In the genomic region with DNA sequence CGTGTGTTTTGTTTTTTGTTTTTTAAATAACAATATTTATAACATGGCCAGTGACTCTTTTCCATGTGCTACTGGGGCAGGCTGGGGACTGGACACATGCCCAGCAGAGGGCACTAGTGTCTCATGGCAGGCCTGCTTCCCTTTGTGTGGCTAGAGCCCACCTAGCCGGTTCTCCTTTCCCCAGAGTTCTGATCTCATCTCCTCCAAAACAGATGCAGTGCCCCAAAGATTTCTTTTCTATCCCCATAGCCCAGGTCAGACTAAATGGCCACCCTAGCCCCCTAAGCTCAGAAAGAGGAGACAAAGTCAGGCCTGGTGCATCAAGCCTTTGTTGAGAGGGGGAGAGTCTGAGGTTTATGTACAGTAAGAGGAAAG, we compare ENCODE assay signal across 8 cellular contexts. TPM values are rescaled to one million over a fixed set of nuclear protein-coding genes. Genes with fewer than 3 reads are reported as not detected.
A peak's percentile ranks its signal among the peaks of the same experiment; 100 is the strongest.
DNase-seq lines count a peak whose midpoint lies in the region; ATAC-seq and TF ChIP-seq lines count a peak whose summit lies in the region.

No MANE protein-coding gene starts in this region.

- no peaks in the 10 kb centered on the region for H3K9me3 Mint-ChIP-seq in activated CD8-positive, alpha-beta T cell treated with anti-CD3 and anti-CD28 coated beads, Interleukin-2, amount 10 ng/mL, durations not matched to agents 7 days and 5 days (ENCODE audit: insufficient read depth)

- no peaks in the 10 kb centered on the region for H3K9me3 ChIP-seq in HCT116 (ENCODE audit: control insufficient read depth in 1 of 2, insufficient read depth in 1 of 2, low read depth in 1 of 2, low read length in 2 of 2)

- DNase-seq in HCT116 (ENCODE audit: low read depth, low spot score) (peak; percentile 21), NCI-H774 (lab: John Stamatoyannopoulos, UW) (peak; percentile 57), medulla oblongata (ENCODE audit: extremely low spot score) (peak; percentile 93)
- peak; percentile 89 for DNase-seq in activated CD8-positive, alpha-beta T cell treated with anti-CD3 and anti-CD28 coated beads, Interleukin-2, amount 10 ng/mL, durations not matched to agents 7 days and 5 days
- DNase-seq in effector CD4-positive, alpha-beta T cell, result peak; percentile 83
- DNase-seq in stimulated activated CD8-positive, alpha-beta memory T cell treated with anti-CD3 and anti-CD28 coated beads, Interleukin-15, amount 100 ng/mL, for 4 hours (ENCODE audit: low read depth in 2 of 2), result peak; percentile 50 to 72

- no peaks in the 10 kb centered on the region for H4K20me1 ChIP-seq in HCT116 (ENCODE audit: insufficient read depth)

- TF ChIP-seq RAD21 in HCT116 (IDR thresholded peaks at IDR 0.05; ENCODE audit: low read depth), result peak; percentile 95

- peaks cover 46% of the 10 kb centered on the region for H3K36me3 Mint-ChIP-seq in activated CD8-positive, alpha-beta T cell treated with anti-CD3 and anti-CD28 coated beads, Interleukin-2, amount 10 ng/mL, durations not matched to agents 7 days and 5 days (ENCODE audit: low read depth)

- intact Hi-C loops in HCT116 (cut with micrococcal nuclease), result loop anchor here (1.0 to 10.0 kb wide), 4 partner anchors 63 to 190 kb away; partner anchors contain the start of gene FMNL3

- H2AFZ ChIP-seq in HCT116 (ENCODE audit: low read depth, low read length, poor library complexity, severe bottlenecking), result no peak overlapping the region

- no peak overlapping the region for H3K9ac ChIP-seq in HCT116 (ENCODE audit: low read length)

- no peaks in the 10 kb centered on the region for H3K27me3 Mint-ChIP-seq in activated CD8-positive, alpha-beta T cell treated with anti-CD3 and anti-CD28 coated beads, Interleukin-2, amount 10 ng/mL, durations not matched to agents 7 days and 5 days (ENCODE audit: low read depth)

- peaks cover 0 to 4% of the 10 kb centered on the region in 2 experiments; a peak in 2 of 4 replicates for H3K4me1 ChIP-seq in HCT116 (ENCODE audit: control insufficient read depth in 1 of 2, insufficient read depth in 2 of 2, low read length in 2 of 2)

- no peak overlapping the region for H3K4me3 Mint-ChIP-seq in activated CD8-positive, alpha-beta T cell treated with anti-CD3 and anti-CD28 coated beads, Interleukin-2, amount 10 ng/mL, durations not matched to agents 7 days and 5 days

- no peak overlapping the region for H3K4me3 ChIP-seq in HCT116 (replicated peaks in 1 of 2; ENCODE audit: low read depth in 1 of 2, low read length in 2 of 2)

- peak overlapping the region; percentile 87 for H3K27ac Mint-ChIP-seq in activated CD8-positive, alpha-beta T cell treated with anti-CD3 and anti-CD28 coated beads, Interleukin-2, amount 10 ng/mL, durations not matched to agents 7 days and 5 days

- peaks cover 41% of the 10 kb centered on the region for H3K4me1 Mint-ChIP-seq in activated CD8-positive, alpha-beta T cell treated with anti-CD3 and anti-CD28 coated beads, Interleukin-2, amount 10 ng/mL, durations not matched to agents 7 days and 5 days (ENCODE audit: low read depth)

- no peak for TF ChIP-seq POLR2A in HCT116 (IDR thresholded peaks at IDR 0.05; ENCODE audit: borderline replicate concordance, extremely low read depth, insufficient read depth, insufficient read length)

- no peaks in the 10 kb centered on the region for H3K27me3 ChIP-seq in HCT116 (ENCODE audit: insufficient read depth, low read length)

- H3K36me3 ChIP-seq in HCT116 (ENCODE audit: control insufficient read depth in 1 of 2, insufficient read depth in 2 of 2, low read length in 2 of 2), result 0 out of 4 replicates have a peak, but pooled peaks cover 0 to 3% of the 10 kb centered on the region in 2 experiments

- no peaks in the 10 kb centered on the region for H3K79me2 ChIP-seq in HCT116 (ENCODE audit: insufficient read depth, low read length)

- H3K27ac ChIP-seq in C4-2B (no peak overlapping the region), HCT116 (ENCODE audit: low read depth, low read length) (no peak overlapping the region)

- no peaks in the 10 kb centered on the region for H3K9me2 ChIP-seq in HCT116 (ENCODE audit: insufficient read depth)

- CTCF ChIA-PET in HCT116 (lab: Charles Lee), result interaction anchor here (0.7 to 2.5 kb wide), 4 partner anchors 20 to 197 kb away, joined by 3 to 9 read pairs (median 3); partner anchors contain the start of gene TMBIM6
- CTCF ChIA-PET in activated CD8-positive, alpha-beta T cell treated with anti-CD3 and anti-CD28 coated beads, Interleukin-2, amount 10 ng/mL, durations not matched to agents 7 days and 5 days (lab: Charles Lee), result interaction anchor here (0.6 to 37.2 kb wide), 27 partner anchors 8 to 209 kb away, joined by 3 to 695 read pairs (median 5); partner anchors contain the start of genes FMNL3 and TMBIM6

- BruUV-seq in HCT116 (replicated peaks; lab: Mats Ljungman, UMichigan), result no TSS peak

- no peak overlapping the region for H3K4me2 ChIP-seq in HCT116 (ENCODE audit: low read length)

- POLR2A ChIA-PET in HCT116 (lab: Charles Lee), result interaction anchor here (0.5 to 1.6 kb wide), 4 partner anchors 21 to 102 kb away, joined by 3 to 5 read pairs (median 4); partner anchors contain the start of genes PRPF40B and TMBIM6
- POLR2A ChIA-PET in activated CD8-positive, alpha-beta T cell treated with anti-CD3 and anti-CD28 coated beads, Interleukin-2, amount 10 ng/mL, durations not matched to agents 7 days and 5 days (lab: Charles Lee), result interaction anchor here (1.4 to 2.4 kb wide), 2 partner anchors 22 to 97 kb away, joined by 3 to 17 read pairs; partner anchors contain the start of genes PRPF40B and TMBIM6

- TF ChIP-seq CTCF in C4-2B (conservative IDR thresholded peaks at IDR 0.05) (peak; percentile 94), HCT116 (IDR thresholded peaks at IDR 0.05 in 2 of 3, conservative IDR thresholded peaks at IDR 0.05 in 1 of 3; ENCODE audit: borderline replicate concordance in 1 of 3, insufficient read depth in 1 of 3, low read depth in 2 of 3, low read length in 2 of 3) (peak; percentile 89 to 96 (median 90))

- ATAC-seq in HCT116 (peak; percentile 87), HG02970 (IDR thresholded peaks at IDR 0.05; ENCODE audit: low FRiP score, unreplicated experiment) (no peak)
- ATAC-seq in activated CD8-positive, alpha-beta T cell treated with anti-CD3 and anti-CD28 coated beads, Interleukin-2, amount 10 ng/mL, durations not matched to agents 7 days and 5 days, result peak; percentile 96

- RAD21 ChIA-PET in HCT116 (lab: Charles Lee; ENCODE audit: low non-redundant PET in 1 of 2, low total read pairs in 2 of 2, uncharacterized antibody in 2 of 2, unreplicated experiment in 2 of 2), result no interaction called here

TF ChIP-seq in HCT116, 20 proteins besides CTCF, POLR2A, EP300 and RAD21:
- TF ChIP-seq EZH2phosphoT487 (IDR thresholded peaks at IDR 0.05; ENCODE audit: borderline replicate concordance) (no peak), SP1 (IDR thresholded peaks at IDR 0.05; ENCODE audit: low read depth) (no peak), SRF (IDR thresholded peaks at IDR 0.05; ENCODE audit: low read depth) (no peak), ATF3 (IDR thresholded peaks at IDR 0.05) (no peak), MAX (IDR thresholded peaks at IDR 0.05) (no peak), ZFX (IDR thresholded peaks at IDR 0.05) (no peak), ZNF274 (IDR thresholded peaks at IDR 0.05; ENCODE audit: low read depth, low read length) (no peak), EGR1 (IDR thresholded peaks at IDR 0.05; ENCODE audit: low read depth) (no peak), JUND (IDR thresholded peaks at IDR 0.05) (no peak), EZH2 (IDR thresholded peaks at IDR 0.05) (no peak), FOSL1 (IDR thresholded peaks at IDR 0.05; ENCODE audit: low read depth) (no peak), CBX3 (IDR thresholded peaks at IDR 0.05; ENCODE audit: low read depth) (no peak)

RNA-seq across cellular contexts. Expression of gene PRPF40B, which starts 21.2 kb away (rescaled TPM):
- 29.0 TPM for total RNA-seq in HCT116 (2021; ENCODE audit: unreplicated experiment)
- polyA plus RNA-seq in HCT116 (2012), result 24.5 and 24.7 TPM in 2 replicates
- 10 to 100 TPM; 14.4 to 14.6 TPM for total RNA-seq in activated CD8-positive, alpha-beta T cell treated with anti-CD3 and anti-CD28 coated beads, Interleukin-2, amount 10 ng/mL, durations not matched to agents 7 days and 5 days

RNA-seq across cellular contexts. Expression of gene FAM186B, which starts 39.2 kb away (rescaled TPM):
- 0.42 TPM for total RNA-seq in HCT116 (2021; ENCODE audit: unreplicated experiment)
- 0.43 and 0.44 TPM in 2 replicates for polyA plus RNA-seq in HCT116 (2012)
- under 1 TPM; 0.18 to 0.21 TPM for total RNA-seq in activated CD8-positive, alpha-beta T cell treated with anti-CD3 and anti-CD28 coated beads, Interleukin-2, amount 10 ng/mL, durations not matched to agents 7 days and 5 days

Comparison
In these comparisons a context has a peak if more than half of its experiments do, and no peak if none do; other contexts are left out.
1. DNase-seq: peak in every context shown above with its lines; median percentile 93 in medulla oblongata; 89 in activated CD8-positive, alpha-beta T cell treated with anti-CD3 and anti-CD28 coated beads, Interleukin-2, amount 10 ng/mL, durations not matched to agents 7 days and 5 days; 83 in effector CD4-positive, alpha-beta T cell; 61 in stimulated activated CD8-positive, alpha-beta memory T cell treated with anti-CD3 and anti-CD28 coated beads, Interleukin-15, amount 100 ng/mL, for 4 hours; 57 in NCI-H774; 21 in HCT116.